28 cellular contexts compared by ENCODE assay signal in genomic region chrX:152806035-152806434, GRCh38. TPM values are rescaled to one million over a fixed set of nuclear protein-coding genes. Genes with fewer than 3 reads are reported as not detected.
DNase-seq lines count a peak whose midpoint lies in the region; ATAC-seq and FAIRE-seq lines count a peak whose summit lies in the region.
"Had no signal": no experiment of that assay in that cellular context is flagged by ENCODE, and none has a peak within 500 bp of the region (broad histone marks: within the 10 kb centered on the region; RNA-seq: fewer than 3 reads in every experiment).

No MANE protein-coding gene starts in this region.

- H3K9me3 Mint-ChIP-seq in activated naive CD4-positive, alpha-beta T cell treated with anti-CD3 and anti-CD28 coated beads, Interleukin-2, amount 50 U/mL, for 72 hours: no peaks in the 10 kb centered on the region
- H3K9me3 Mint-ChIP-seq in activated T-helper 1 cell treated with anti-CD3 and anti-CD28 coated beads, Interleukin-12 subunit alpha, Interleukin-12 subunit beta, Interleukin-2, Interleukin-4 antibody, amounts not matched to agents 30 ng/mL and 10 ng/mL and 1 ng/mL, durations not matched to agents 14 hours and 24 hours and 36 hours: no peaks in the 10 kb centered on the region
- H3K9me3 Mint-ChIP-seq in stimulated activated effector memory CD8-positive, alpha-beta T cell treated with anti-CD3 and anti-CD28 coated beads, Interleukin-12 subunit alpha, Interleukin-12 subunit beta, amount 100 ng/mL, for 72 hours: no peaks in the 10 kb centered on the region
- H3K9me3 Mint-ChIP-seq: CD4-positive, alpha-beta T cell; HFFc6 had no signal

- H3K36me3 Mint-ChIP-seq in activated naive CD4-positive, alpha-beta T cell treated with anti-CD3 and anti-CD28 coated beads, Interleukin-2, amount 50 U/mL, for 72 hours: no peaks in the 10 kb centered on the region
- no peaks in the 10 kb centered on the region for H3K36me3 Mint-ChIP-seq in activated T-helper 1 cell treated with anti-CD3 and anti-CD28 coated beads, Interleukin-12 subunit alpha, Interleukin-12 subunit beta, Interleukin-2, Interleukin-4 antibody, amounts not matched to agents 30 ng/mL and 10 ng/mL and 1 ng/mL, durations not matched to agents 14 hours and 24 hours and 36 hours (ENCODE audit: low read depth)
- no peaks in the 10 kb centered on the region for H3K36me3 Mint-ChIP-seq in stimulated activated effector memory CD8-positive, alpha-beta T cell treated with anti-CD3 and anti-CD28 coated beads, Interleukin-12 subunit alpha, Interleukin-12 subunit beta, amount 100 ng/mL, for 72 hours

- no peak for DNase-seq in activated naive CD4-positive, alpha-beta T cell treated with anti-CD3 and anti-CD28 coated beads, Interleukin-2, amount 50 U/mL, for 72 hours (ENCODE audit: low spot score in 2 of 2)
- DNase-seq in activated naive CD4-positive, alpha-beta T cell (lab: John Stamatoyannopoulos, UW): no peak
- DNase-seq in M059J (ENCODE audit: low read depth) (peak; percentile 15), RCC 7860 (ENCODE audit: low spot score) (no peak), left lobe of liver (ENCODE audit: low spot score) (no peak)
- DNase-seq in activated T-helper 1 cell treated with anti-CD3 and anti-CD28 coated beads, Interleukin-12 subunit alpha, Interleukin-12 subunit beta, Interleukin-2, Interleukin-4 antibody, amounts not matched to agents 30 ng/mL and 10 ng/mL and 1 ng/mL, durations not matched to agents 14 hours and 24 hours and 36 hours (ENCODE audit: low spot score): no peak
- no peak for DNase-seq in stimulated activated effector memory CD8-positive, alpha-beta T cell treated with anti-CD3 and anti-CD28 coated beads, Interleukin-12 subunit alpha, Interleukin-12 subunit beta, amount 100 ng/mL, for 72 hours (ENCODE audit: low spot score in 2 of 2)
- no peak for DNase-seq in activated CD4-positive, alpha-beta T cell treated with anti-CD3 and anti-CD28 coated beads for 1 hour
- DNase-seq: CD4-positive, alpha-beta T cell; COR-L47; DMS53; GDM1; GOT3; HFFc6; IMR-90; KG1; MV-4-11; NCI-H1105; NCI-H1436 treated with DMSO at 0.1 percent for 48 hours; NCI-H187 treated with DMSO at 0.1 percent for 48 hours; NCI-H524; NCI-H82; NK-92 treated with Interleukin-12 subunit alpha and Interleukin-12 subunit beta, amount 100 ng/mL, for 24 hours; PC-3; SW 1271 had no signal

- peak overlapping the region in 1 of 2 donors; percentile 1 for H3K27ac Mint-ChIP-seq in activated naive CD4-positive, alpha-beta T cell treated with anti-CD3 and anti-CD28 coated beads, Interleukin-2, amount 50 U/mL, for 72 hours
- H3K27ac Mint-ChIP-seq in activated T-helper 1 cell treated with anti-CD3 and anti-CD28 coated beads, Interleukin-12 subunit alpha, Interleukin-12 subunit beta, Interleukin-2, Interleukin-4 antibody, amounts not matched to agents 30 ng/mL and 10 ng/mL and 1 ng/mL, durations not matched to agents 14 hours and 24 hours and 36 hours: peak overlapping the region; percentile 9
- H3K27ac Mint-ChIP-seq in stimulated activated effector memory CD8-positive, alpha-beta T cell treated with anti-CD3 and anti-CD28 coated beads, Interleukin-12 subunit alpha, Interleukin-12 subunit beta, amount 100 ng/mL, for 72 hours: no peak overlapping the region
- H3K27ac Mint-ChIP-seq: CD4-positive, alpha-beta T cell; HFFc6 had no signal

- no peak for FAIRE-seq in RCC 7860 (lab: Jason Lieb, UNC)
- FAIRE-seq: GM12878 had no signal

- peaks cover 5% of the 10 kb centered on the region for H3K27me3 Mint-ChIP-seq in activated T-helper 1 cell treated with anti-CD3 and anti-CD28 coated beads, Interleukin-12 subunit alpha, Interleukin-12 subunit beta, Interleukin-2, Interleukin-4 antibody, amounts not matched to agents 30 ng/mL and 10 ng/mL and 1 ng/mL, durations not matched to agents 14 hours and 24 hours and 36 hours (ENCODE audit: insufficient read depth)

- H3K4me3 Mint-ChIP-seq in activated T-helper 1 cell treated with anti-CD3 and anti-CD28 coated beads, Interleukin-12 subunit alpha, Interleukin-12 subunit beta, Interleukin-2, Interleukin-4 antibody, amounts not matched to agents 30 ng/mL and 10 ng/mL and 1 ng/mL, durations not matched to agents 14 hours and 24 hours and 36 hours: no peak overlapping the region
- no peak overlapping the region for H3K4me3 Mint-ChIP-seq in stimulated activated effector memory CD8-positive, alpha-beta T cell treated with anti-CD3 and anti-CD28 coated beads, Interleukin-12 subunit alpha, Interleukin-12 subunit beta, amount 100 ng/mL, for 72 hours
- H3K4me3 Mint-ChIP-seq: CD4-positive, alpha-beta T cell; HFFc6 had no signal

- H3K4me1 Mint-ChIP-seq in activated T-helper 1 cell treated with anti-CD3 and anti-CD28 coated beads, Interleukin-12 subunit alpha, Interleukin-12 subunit beta, Interleukin-2, Interleukin-4 antibody, amounts not matched to agents 30 ng/mL and 10 ng/mL and 1 ng/mL, durations not matched to agents 14 hours and 24 hours and 36 hours (ENCODE audit: low read depth): peaks cover 8% of the 10 kb centered on the region
- H3K4me1 Mint-ChIP-seq in stimulated activated effector memory CD8-positive, alpha-beta T cell treated with anti-CD3 and anti-CD28 coated beads, Interleukin-12 subunit alpha, Interleukin-12 subunit beta, amount 100 ng/mL, for 72 hours: peaks cover 6% of the 10 kb centered on the region

- intact Hi-C loops in activated T-helper 1 cell treated with anti-CD3 and anti-CD28 coated beads, Interleukin-12 subunit alpha, Interleukin-12 subunit beta, Interleukin-2, Interleukin-4 antibody, amounts not matched to agents 30 ng/mL and 10 ng/mL and 1 ng/mL, durations not matched to agents 14 hours and 24 hours and 36 hours (cut with micrococcal nuclease): no loop called here

- peak; percentile 34 to 89 for ATAC-seq in activated naive CD4-positive, alpha-beta T cell treated with anti-CD3 and anti-CD28 coated beads, Interleukin-2, amount 50 U/mL, for 72 hours
- peak; percentile 58 for ATAC-seq in stimulated activated effector memory CD8-positive, alpha-beta T cell treated with anti-CD3 and anti-CD28 coated beads, Interleukin-12 subunit alpha, Interleukin-12 subunit beta, amount 100 ng/mL, for 72 hours
- ATAC-seq in left lobe of liver: no peak
- ATAC-seq: GM12878, PC-3, Right ventricle myocardium inferior had no signal

RNA-seq across cellular contexts. Expression of gene CETN2, which starts 24.5 kb away (rescaled TPM):
- 1 to 10 TPM; 7.4 to 9.4 TPM for total RNA-seq in activated naive CD4-positive, alpha-beta T cell treated with anti-CD3 and anti-CD28 coated beads, Interleukin-2, amount 50 U/mL, for 72 hours
- total RNA-seq in M059J (2014; rRNA removed; shearing (Covaris generic)): 123 and 144 TPM in 2 replicates
- 9.0 and 9.8 TPM in 2 replicates for total RNA-seq in activated T-helper 1 cell treated with anti-CD3 and anti-CD28 coated beads, Interleukin-12 subunit alpha, Interleukin-12 subunit beta, Interleukin-2, Interleukin-4 antibody, amounts not matched to agents 30 ng/mL and 10 ng/mL and 1 ng/mL, durations not matched to agents 14 hours and 24 hours and 36 hours
- total RNA-seq in left lobe of liver: 12.2 TPM

RNA-seq across cellular contexts. Expression of gene NSDHL, which starts 24.8 kb away (rescaled TPM):
- 10 to 100 TPM; 11.7 to 18.0 TPM for total RNA-seq in activated naive CD4-positive, alpha-beta T cell treated with anti-CD3 and anti-CD28 coated beads, Interleukin-2, amount 50 U/mL, for 72 hours
- total RNA-seq in M059J (2014; rRNA removed; shearing (Covaris generic)): 29.9 and 35.0 TPM in 2 replicates
- total RNA-seq in activated T-helper 1 cell treated with anti-CD3 and anti-CD28 coated beads, Interleukin-12 subunit alpha, Interleukin-12 subunit beta, Interleukin-2, Interleukin-4 antibody, amounts not matched to agents 30 ng/mL and 10 ng/mL and 1 ng/mL, durations not matched to agents 14 hours and 24 hours and 36 hours: 24.0 and 24.9 TPM in 2 replicates
- 22.0 TPM for total RNA-seq in left lobe of liver

RNA-seq across cellular contexts. Expression of gene MAGEA6, which starts 36.5 kb away (rescaled TPM):
- not detected for total RNA-seq in activated naive CD4-positive, alpha-beta T cell treated with anti-CD3 and anti-CD28 coated beads, Interleukin-2, amount 50 U/mL, for 72 hours
- total RNA-seq in M059J (2014; rRNA removed; shearing (Covaris generic)): 23.7 and 25.3 TPM in 2 replicates
- not detected in 2 replicates for total RNA-seq in activated T-helper 1 cell treated with anti-CD3 and anti-CD28 coated beads, Interleukin-12 subunit alpha, Interleukin-12 subunit beta, Interleukin-2, Interleukin-4 antibody, amounts not matched to agents 30 ng/mL and 10 ng/mL and 1 ng/mL, durations not matched to agents 14 hours and 24 hours and 36 hours
- 0.25 TPM for total RNA-seq in left lobe of liver
- total RNA-seq: CD4-positive, alpha-beta T cell; GM12878; IMR-90; Right ventricle myocardium inferior had no signal

RNA-seq across cellular contexts. Expression of gene CSAG3, which starts 47.0 kb away (rescaled TPM):
- total RNA-seq in activated naive CD4-positive, alpha-beta T cell treated with anti-CD3 and anti-CD28 coated beads, Interleukin-2, amount 50 U/mL, for 72 hours: not detected
- 2.6 and 3.2 TPM in 2 replicates for total RNA-seq in M059J (2014; rRNA removed; shearing (Covaris generic))
- 0.73 and 0.78 TPM in 2 replicates for total RNA-seq in activated T-helper 1 cell treated with anti-CD3 and anti-CD28 coated beads, Interleukin-12 subunit alpha, Interleukin-12 subunit beta, Interleukin-2, Interleukin-4 antibody, amounts not matched to agents 30 ng/mL and 10 ng/mL and 1 ng/mL, durations not matched to agents 14 hours and 24 hours and 36 hours
- total RNA-seq in left lobe of liver: not detected
- total RNA-seq: A172; CD4-positive, alpha-beta T cell; HFFc6; IMR-90; PC-3; Right ventricle myocardium inferior had no signal

RNA-seq across cellular contexts. Expression of gene MAGEA2, which starts 52.4 kb away (rescaled TPM):
- total RNA-seq in activated naive CD4-positive, alpha-beta T cell treated with anti-CD3 and anti-CD28 coated beads, Interleukin-2, amount 50 U/mL, for 72 hours: not detected
- total RNA-seq in M059J (2014; rRNA removed; shearing (Covaris generic)): 0.94 and 1.7 TPM in 2 replicates
- total RNA-seq in activated T-helper 1 cell treated with anti-CD3 and anti-CD28 coated beads, Interleukin-12 subunit alpha, Interleukin-12 subunit beta, Interleukin-2, Interleukin-4 antibody, amounts not matched to agents 30 ng/mL and 10 ng/mL and 1 ng/mL, durations not matched to agents 14 hours and 24 hours and 36 hours: not detected in 2 replicates
- not detected for total RNA-seq in left lobe of liver
- total RNA-seq: CD4-positive, alpha-beta T cell; GM12878; HFFc6; IMR-90; PC-3; Right ventricle myocardium inferior had no signal

Comparison
In these comparisons a context has a peak if more than half of its experiments do, and no peak if none do; other contexts are left out.
1. RNA of gene MAGEA6, which starts 36.5 kb away (total RNA-seq): 23.7 to 25.3 TPM in M059J; 0.25 TPM in left lobe of liver (single experiment), not detected in activated naive CD4-positive, alpha-beta T cell treated with anti-CD3 and anti-CD28 coated beads, Interleukin-2, amount 50 U/mL, for 72 hours and not detected in activated T-helper 1 cell treated with anti-CD3 and anti-CD28 coated beads, Interleukin-12 subunit alpha, Interleukin-12 subunit beta, Interleukin-2, Interleukin-4 antibody, amounts not matched to agents 30 ng/mL and 10 ng/mL and 1 ng/mL, durations not matched to agents 14 hours and 24 hours and 36 hours; every median in the first group is over 10 times any median in the second.